In genomic region chr7:17489987-17490386, GRCh38 we compare ENCODE assay signal across 21 cellular contexts.
"Had no signal": no experiment of that assay in that cellular context is flagged by ENCODE, and none has a peak within 500 bp of the region (broad histone marks: within the 10 kb centered on the region; RNA-seq: fewer than 3 reads in every experiment).

No MANE protein-coding gene starts in this region.

- H3K4me2 ChIP-seq: hepatocyte had no signal

- H3K36me3 ChIP-seq: lower lobe of right lung, right atrium auricular region, upper lobe of left lung had no signal

- H3K4me3 ChIP-seq: hepatocyte, lower lobe of right lung, right atrium auricular region, skin epidermis, upper lobe of left lung had no signal

- DNase-seq: activated CD4-positive, alpha-beta T cell treated with anti-CD3 and anti-CD28 coated beads, Interleukin-2, amount 10 ng/mL, durations not matched to agents 7 days and 5 days; activated CD4-positive, CD25-positive, alpha-beta regulatory T cell; activated CD8-positive, alpha-beta T cell treated with anti-CD3 and anti-CD28 coated beads, Interleukin-2, amount 10 ng/mL, durations not matched to agents 7 days and 5 days; activated naive CD4-positive, alpha-beta T cell treated with Interleukin-2 at 50 U/mL for 16 hours; activated naive CD8-positive, alpha-beta T cell treated with anti-CD3 and anti-CD28 coated beads, Interleukin-2, amount 50 U/mL, for 24 hours; activated T-cell treated with anti-CD3 and anti-CD28 coated beads, Interleukin-2, amount 50 U/mL, for 24 hours; anterior cingulate cortex; cortex of kidney; left colon; lower lobe of right lung; T-helper 1 cell; T1000; upper lobe of left lung had no signal

- H3K9me3 Mint-ChIP-seq: activated CD4-positive, alpha-beta T cell treated with anti-CD3 and anti-CD28 coated beads, Interleukin-2, amount 10 ng/mL, durations not matched to agents 7 days and 5 days; activated T-cell treated with anti-CD3 and anti-CD28 coated beads, Interleukin-2, amount 50 U/mL, for 24 hours; brain; nephron had no signal

- H2AFZ ChIP-seq: hepatocyte had no signal

- ATAC-seq: activated CD8-positive, alpha-beta T cell treated with anti-CD3 and anti-CD28 coated beads, Interleukin-2, amount 10 ng/mL, durations not matched to agents 7 days and 5 days; activated naive CD8-positive, alpha-beta T cell treated with anti-CD3 and anti-CD28 coated beads, Interleukin-2, amount 50 U/mL, for 24 hours; left colon had no signal

- H3K4me1 ChIP-seq: lower lobe of right lung, right atrium auricular region, upper lobe of left lung had no signal

- H3K27me3 Mint-ChIP-seq: activated CD4-positive, alpha-beta T cell treated with anti-CD3 and anti-CD28 coated beads, Interleukin-2, amount 10 ng/mL, durations not matched to agents 7 days and 5 days; activated naive CD8-positive, alpha-beta T cell treated with anti-CD3 and anti-CD28 coated beads, Interleukin-2, amount 50 U/mL, for 24 hours; activated T-cell treated with anti-CD3 and anti-CD28 coated beads, Interleukin-2, amount 50 U/mL, for 24 hours; brain; progenitor cell of endocrine pancreas had no signal

- H3K4me3 Mint-ChIP-seq: activated CD4-positive, alpha-beta T cell treated with anti-CD3 and anti-CD28 coated beads, Interleukin-2, amount 10 ng/mL, durations not matched to agents 7 days and 5 days; activated CD8-positive, alpha-beta T cell treated with anti-CD3 and anti-CD28 coated beads, Interleukin-2, amount 10 ng/mL, durations not matched to agents 7 days and 5 days; activated naive CD8-positive, alpha-beta T cell treated with anti-CD3 and anti-CD28 coated beads, Interleukin-2, amount 50 U/mL, for 24 hours; activated T-cell treated with anti-CD3 and anti-CD28 coated beads, Interleukin-2, amount 50 U/mL, for 24 hours; brain; nephron; stimulated activated naive CD8-positive, alpha-beta T cell treated with anti-CD3 and anti-CD28 coated beads, Interleukin-15, Interleukin-2, amounts not matched to agents 100 ng/mL and 50 ng/mL, for 24 hours had no signal

- H3K36me3 Mint-ChIP-seq: brain had no signal

- H3K27ac ChIP-seq: hepatocyte, lower lobe of right lung, right atrium auricular region, upper lobe of left lung had no signal

- H3K9me3 ChIP-seq: lower lobe of right lung, right atrium auricular region, upper lobe of left lung had no signal

- H3K27ac Mint-ChIP-seq: activated CD4-positive, alpha-beta T cell treated with anti-CD3 and anti-CD28 coated beads, Interleukin-2, amount 10 ng/mL, durations not matched to agents 7 days and 5 days; activated CD8-positive, alpha-beta T cell treated with anti-CD3 and anti-CD28 coated beads, Interleukin-2, amount 10 ng/mL, durations not matched to agents 7 days and 5 days; activated naive CD8-positive, alpha-beta T cell treated with anti-CD3 and anti-CD28 coated beads, Interleukin-2, amount 50 U/mL, for 24 hours; activated T-cell treated with anti-CD3 and anti-CD28 coated beads, Interleukin-2, amount 50 U/mL, for 24 hours; activated T-helper 2 cell treated with anti-CD3 and anti-CD28 coated beads, Interferon-gamma antibody, Interleukin-2, Interleukin-4, amounts not matched to agents 10 μg/mL and 5 μg/mL and 100 μg/mL, durations not matched to agents 14 hours and 24 hours and 36 hours; brain; nephron; progenitor cell of endocrine pancreas; stimulated activated naive CD8-positive, alpha-beta T cell treated with anti-CD3 and anti-CD28 coated beads, Interleukin-15, Interleukin-2, amounts not matched to agents 100 ng/mL and 50 ng/mL, for 24 hours had no signal

- H3K27me3 ChIP-seq: hepatocyte, right atrium auricular region, upper lobe of left lung had no signal

- H3K4me1 Mint-ChIP-seq: activated naive CD8-positive, alpha-beta T cell treated with anti-CD3 and anti-CD28 coated beads, Interleukin-2, amount 50 U/mL, for 24 hours; brain; nephron had no signal
